19 cellular contexts compared by ENCODE assay signal in the genomic region with DNA sequence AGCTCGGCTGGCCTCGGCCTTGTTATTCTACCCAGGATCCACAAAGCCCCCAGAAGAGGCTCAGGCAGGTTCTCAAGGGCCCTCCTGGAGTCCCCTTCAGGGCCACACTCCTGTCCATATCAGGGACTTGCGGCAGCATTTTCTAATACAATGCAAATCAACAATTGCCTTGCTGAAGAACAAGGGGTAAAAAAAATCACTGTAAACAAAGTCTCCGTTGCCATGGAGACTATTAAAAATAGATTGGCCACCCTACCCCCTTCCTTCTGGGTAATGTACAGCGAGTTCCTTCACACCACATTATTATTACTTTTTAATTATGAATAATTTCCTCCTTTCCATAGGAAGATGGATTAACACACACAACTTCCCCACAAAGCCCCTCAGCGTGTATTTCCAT.
DNase-seq lines count a peak whose midpoint lies in the region; ATAC-seq and TF ChIP-seq lines count a peak whose summit lies in the region.
"Had no signal": no experiment of that assay in that cellular context is flagged by ENCODE, and none has a peak within 500 bp of the region (broad histone marks: within the 10 kb centered on the region; RNA-seq: fewer than 3 reads in every experiment).

No MANE protein-coding gene starts in this region.

- no peak for TF ChIP-seq CTCF in prostate gland (IDR thresholded peaks at IDR 0.05)

- no peaks in the 10 kb centered on the region for H4K20me1 ChIP-seq in BLaER1

- H3K27ac ChIP-seq in BLaER1, result peak overlapping the region; percentile 43; the same call in 1 of the 2 replicates
- no peak overlapping the region for H3K27ac ChIP-seq in prostate gland
- H3K27ac ChIP-seq: HL-60 had no signal

- H3K9me3 ChIP-seq in BLaER1 (no peaks in the 10 kb centered on the region), prostate gland (no peaks in the 10 kb centered on the region)
- H3K9me3 ChIP-seq: SK-N-SH had no signal

- H3K4me1 ChIP-seq in BLaER1, result peaks cover 74% of the 10 kb centered on the region
- H3K4me1 ChIP-seq in prostate gland (replicated peaks), result no peaks in the 10 kb centered on the region

- TF ChIP-seq POLR2A in prostate gland (IDR thresholded peaks at IDR 0.05), result no peak

- H3K4me3 ChIP-seq in BLaER1 (no peak overlapping the region), prostate gland (no peak overlapping the region)

- H3K4me2 ChIP-seq in BLaER1, result peak overlapping the region; percentile 86
- H3K4me2 ChIP-seq: SK-N-SH had no signal

- peak overlapping the region; percentile 34; the same call in 1 of the 2 replicates for H3K9ac ChIP-seq in BLaER1
- H3K9ac ChIP-seq: SK-N-SH had no signal

- no peaks in the 10 kb centered on the region for H3K9me3 Mint-ChIP-seq in T-helper 2 cell treated with Interferon-gamma antibody and Interleukin-4, amounts not matched to agents 5 μg/mL and 100 μg/mL, for 36 hours
- H3K9me3 Mint-ChIP-seq: H9 had no signal

- WGBS in prostate gland, result 47% methylated on average over 6 of the region's 6 CpGs

- H3K36me3 ChIP-seq in BLaER1, result no peaks in the 10 kb centered on the region
- H3K36me3 ChIP-seq in prostate gland, result no peaks in the 10 kb centered on the region

- H3K36me3 Mint-ChIP-seq in T-helper 2 cell treated with Interferon-gamma antibody and Interleukin-4, amounts not matched to agents 5 μg/mL and 100 μg/mL, for 36 hours (ENCODE audit: low read depth), result no peaks in the 10 kb centered on the region

- no peaks in the 10 kb centered on the region for H3K4me1 Mint-ChIP-seq in T-helper 2 cell treated with Interferon-gamma antibody and Interleukin-4, amounts not matched to agents 5 μg/mL and 100 μg/mL, for 36 hours (ENCODE audit: low read depth)

- H3K27ac Mint-ChIP-seq in T-helper 2 cell treated with Interferon-gamma antibody and Interleukin-4, amounts not matched to agents 5 μg/mL and 100 μg/mL, for 36 hours, result no peak overlapping the region

- in situ Hi-C loops in G401 (cut with HindIII; ENCODE audit: low sequenced_read_pairs), result no loop called here

- intact Hi-C loops in prostate gland (cut with DNase I), result no loop called here

- H3K4me3 Mint-ChIP-seq in T-helper 2 cell treated with Interferon-gamma antibody and Interleukin-4, amounts not matched to agents 5 μg/mL and 100 μg/mL, for 36 hours, result no peak overlapping the region
- H3K4me3 Mint-ChIP-seq: H9 had no signal

- H3K27me3 Mint-ChIP-seq in T-helper 2 cell treated with Interferon-gamma antibody and Interleukin-4, amounts not matched to agents 5 μg/mL and 100 μg/mL, for 36 hours (ENCODE audit: low read depth), result no peaks in the 10 kb centered on the region

- H3K27me3 ChIP-seq in BLaER1 (peaks cover 20% of the 10 kb centered on the region; the same call in 1 of the 2 replicates), prostate gland (replicated peaks; ENCODE audit: insufficient read depth) (peaks cover 19% of the 10 kb centered on the region)

- ATAC-seq in GM21737 (IDR thresholded peaks at IDR 0.05; ENCODE audit: unreplicated experiment), result no peak
- ATAC-seq: HepG2 had no signal

- DNase-seq in G401 (ENCODE audit: low spot score), result peak; percentile 79
- peak; percentile 98 to 99 for DNase-seq in NCI-H524 (lab: John Stamatoyannopoulos, UW)
- peak; percentile 77 for DNase-seq in cerebellar cortex (ENCODE audit: low spot score)
- DNase-seq in NCI-H446 treated with DMSO at 0.1 percent for 48 hours (lab: John Stamatoyannopoulos, UW), result no peak
- DNase-seq in prostate gland (ENCODE audit: low spot score), result no peak
- no peak for DNase-seq in T-helper 2 cell treated with Interferon-gamma antibody and Interleukin-4, amounts not matched to agents 5 μg/mL and 100 μg/mL, for 36 hours (ENCODE audit: low spot score)
- DNase-seq: DND-41, H9, KBM-7, MM.1S, NCI-H1048, NCI-H146, NCI-H748 treated with DMSO at 0.1 percent for 48 hours, SIG-M5 had no signal

Comparison
In these comparisons a context has a peak if more than half of its experiments do, and no peak if none do; other contexts are left out.
1. DNase-seq: peak in G401 (single experiment), NCI-H524 (2 of 2) and cerebellar cortex (single experiment); none in NCI-H446 treated with DMSO at 0.1 percent for 48 hours (single experiment), prostate gland (single experiment) and T-helper 2 cell treated with Interferon-gamma antibody and Interleukin-4, amounts not matched to agents 5 μg/mL and 100 μg/mL, for 36 hours (single experiment).